ENCODE assay signal across 2 cellular contexts in genomic region chr5:75016896-75017295, GRCh38.
A peak's percentile ranks its signal among the peaks of the same experiment; 100 is the strongest.
TF ChIP-seq lines count a peak whose summit lies in the region.

No MANE protein-coding gene starts in this region.

TF ChIP-seq in GM23338, 12 proteins besides CTCF, POLR2A, EP300 and RAD21 (continued from another document):
- TF ChIP-seq REST (IDR thresholded peaks at IDR 0.05; ENCODE audit: unreplicated experiment) (no peak), JUNB (IDR thresholded peaks at IDR 0.05; ENCODE audit: unreplicated experiment) (no peak), CREB1 (CRISPR knock-in tag; IDR thresholded peaks at IDR 0.05; ENCODE audit: low read depth) (no peak), ZNF462 (CRISPR knock-in tag; IDR thresholded peaks at IDR 0.05) (no peak), ETS1 (IDR thresholded peaks at IDR 0.05) (no peak)

TF ChIP-seq in GM12878, 131 proteins besides CTCF, POLR2A, EP300 and RAD21 (continued from another document):
- TF ChIP-seq BCL3 (IDR thresholded peaks at IDR 0.05; ENCODE audit: borderline replicate concordance, insufficient read depth, low read depth, low read length, poor library complexity, severe bottlenecking): peak; percentile 69
- TF ChIP-seq SRF (IDR thresholded peaks at IDR 0.05; ENCODE audit: low read depth in 2 of 2, low read length in 2 of 2): no peak
